In the genomic region with DNA sequence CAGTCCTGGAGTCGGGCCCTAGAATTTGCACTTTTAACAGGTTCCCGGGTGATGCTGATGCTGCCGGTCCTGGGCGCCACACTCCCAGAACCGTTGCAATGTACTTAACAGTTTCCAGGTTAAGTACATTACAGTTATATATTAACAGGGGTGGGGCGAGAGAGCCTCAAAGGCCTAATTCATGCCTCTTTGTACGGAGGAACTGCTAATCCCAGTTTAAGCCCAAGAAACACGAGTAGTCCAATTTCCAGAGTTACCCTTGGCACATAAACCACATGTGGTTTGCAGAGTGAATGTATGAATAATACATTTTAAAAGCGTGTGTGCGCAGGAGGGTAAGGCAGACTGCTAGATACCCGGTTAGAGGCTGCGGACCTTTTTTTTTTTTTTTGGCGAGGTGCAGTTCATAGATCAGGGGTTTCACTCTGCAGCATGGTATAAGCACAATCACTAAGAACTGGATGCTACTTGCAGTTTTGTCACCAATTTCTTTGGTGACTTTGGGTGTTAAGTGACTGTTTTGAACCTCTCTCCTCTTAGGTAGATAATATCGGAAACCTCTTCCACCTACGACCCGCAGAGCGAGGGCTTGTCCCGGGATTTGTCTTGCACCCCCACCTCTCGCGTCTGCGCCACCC, we compare ENCODE assay signal across 8 cellular contexts. TPM values are rescaled to one million over a fixed set of nuclear protein-coding genes. Genes with fewer than 3 reads are reported as not detected.
DNase-seq lines count a peak whose midpoint lies in the region; ATAC-seq and TF ChIP-seq lines count a peak whose summit lies in the region.

No MANE protein-coding gene starts in this region.

- 0 to 1% (median 1%) methylated on average over 21 of the region's 21 CpGs for WGBS in ovary, 3 donors

- no peak for TF ChIP-seq EP300 in ovary (IDR thresholded peaks at IDR 0.05)

- no peaks in the 10 kb centered on the region for H3K36me3 ChIP-seq in ovary

- no peak for TF ChIP-seq CTCF in ovary (IDR thresholded peaks at IDR 0.05)

- peak overlapping the region; percentile 76 for H3K4me3 ChIP-seq in ovary

- no peak for TF ChIP-seq POLR2A in ovary (IDR thresholded peaks at IDR 0.05)

- no peaks in the 10 kb centered on the region for H3K9me3 ChIP-seq in ovary

- no peak overlapping the region for H3K27ac ChIP-seq in ovary

- intact Hi-C loops in ovary (cut with DNase I): no loop called here

- DNase-seq in DMS 273 (lab: John Stamatoyannopoulos, UW; ENCODE audit: unreplicated experiment): peak; percentile 62
- no peak for DNase-seq in DMS 273 treated with DMSO at 0.1 percent for 48 hours (lab: John Stamatoyannopoulos, UW)
- DNase-seq in SW480 (ENCODE audit: low spot score): peak; percentile 60
- DNase-seq in fibroblast of peridontal ligament (ENCODE audit: extremely low read depth): peak; percentile 55
- no peak for DNase-seq in ovary
- DNase-seq in SKM-1 (lab: John Stamatoyannopoulos, UW; ENCODE audit: unreplicated experiment): no peak

- peaks cover 2% of the 10 kb centered on the region for H3K4me1 ChIP-seq in ovary (ENCODE audit: insufficient read depth)

- ATAC-seq in GM21360 (IDR thresholded peaks at IDR 0.05; ENCODE audit: unreplicated experiment): peak; percentile 14
- peak; percentile 23 for ATAC-seq in HG03521 (IDR thresholded peaks at IDR 0.05; ENCODE audit: unreplicated experiment)

- H3K27me3 ChIP-seq in ovary: no peaks in the 10 kb centered on the region

RNA-seq across cellular contexts. Expression of a gene that starts 0.7 kb away (rescaled TPM):
- total RNA-seq in ovary: 10 to 100 TPM; 42.0 to 74.0 (median 51.9) TPM
- polyA plus RNA-seq in ovary: 10 to 100 TPM; 35.1 to 57.3 TPM

RNA-seq across cellular contexts. Expression of a gene that starts 0.8 kb away (rescaled TPM):
- total RNA-seq in ovary: 10 to 100 TPM; 13.8 to 63.1 (median 20.6) TPM
- 1 to 10 TPM; 2.4 to 6.1 TPM for polyA plus RNA-seq in ovary

Comparison
In these comparisons a context has a peak if more than half of its experiments do, and no peak if none do; other contexts are left out.
1. DNase-seq: peak in DMS 273 (single experiment), SW480 (single experiment) and fibroblast of peridontal ligament (single experiment); none in DMS 273 treated with DMSO at 0.1 percent for 48 hours (single experiment), ovary (0 of 5) and SKM-1 (single experiment).